Comparison of ENCODE assay signal across 17 cellular contexts in genomic region chr1:172277989-172278388, GRCh38.
DNase-seq lines count a peak whose midpoint lies in the region; ATAC-seq, FAIRE-seq and TF ChIP-seq lines count a peak whose summit lies in the region.
"Had no signal": no experiment of that assay in that cellular context is flagged by ENCODE, and none has a peak within 500 bp of the region (broad histone marks: within the 10 kb centered on the region; RNA-seq: fewer than 3 reads in every experiment).

No MANE protein-coding gene starts in this region.

- peak overlapping the region; percentile 7 for H3K4me2 ChIP-seq in osteoblast (ENCODE audit: insufficient read depth, low read length)

- H3K27ac ChIP-seq in HUES64 (ENCODE audit: low read depth, low read length) (peak overlapping the region; percentile 37; the same call in 1 of the 2 replicates), esophagus muscularis mucosa (replicated peaks in 1 of 4) (peak overlapping the region; percentile 32 to 54 (median 42)), osteoblast (ENCODE audit: low read depth, low read length) (peak overlapping the region; percentile 46)
- H3K27ac ChIP-seq: C4-2B had no signal

- CTCF ChIA-PET in MCF 10A (lab: Yijun Ruan, JAX) = interaction anchor here (1.0 kb wide), 1 partner anchor 117 kb away, joined by 5 read pairs; no protein-coding TSS in a partner anchor

- H2AFZ ChIP-seq in osteoblast (ENCODE audit: low read length) = no peak overlapping the region

- ATAC-seq in HG02970 (IDR thresholded peaks at IDR 0.05; ENCODE audit: low FRiP score, unreplicated experiment) (no peak), GM19452 (IDR thresholded peaks at IDR 0.05; ENCODE audit: unreplicated experiment) (no peak)

- intact Hi-C loops in esophagus muscularis mucosa (cut with DNase I) = no loop called here
- intact Hi-C loops in activated T-helper 2 cell treated with anti-CD3 and anti-CD28 coated beads, Interferon-gamma antibody, Interleukin-2, Interleukin-4, amounts not matched to agents 10 μg/mL and 5 μg/mL and 100 μg/mL, durations not matched to agents 14 hours and 24 hours and 36 hours (cut with micrococcal nuclease) = loop anchor here (10.0 kb wide), 2 partner anchors 123 to 417 kb away; no protein-coding TSS in a partner anchor
- intact Hi-C loops in MCF 10A (cut with micrococcal nuclease) = no loop called here

- no peaks in the 10 kb centered on the region for H4K20me1 ChIP-seq in osteoblast (ENCODE audit: insufficient read depth, low read length)

- H3K9me3 ChIP-seq in HUES64 (ENCODE audit: insufficient read depth, low read depth, low read length) = no peaks in the 10 kb centered on the region
- H3K9me3 ChIP-seq in esophagus muscularis mucosa = no peaks in the 10 kb centered on the region
- no peaks in the 10 kb centered on the region for H3K9me3 ChIP-seq in osteoblast (ENCODE audit: low read depth, low read length)

- TF ChIP-seq EP300 in esophagus muscularis mucosa (IDR thresholded peaks at IDR 0.05) = no peak

- TF ChIP-seq POLR2A in esophagus muscularis mucosa (IDR thresholded peaks at IDR 0.05; ENCODE audit: low read depth) = no peak

- H3K79me2 ChIP-seq in osteoblast (ENCODE audit: insufficient read depth, low read length) = no peaks in the 10 kb centered on the region

- no peak for TF ChIP-seq CTCF in esophagus muscularis mucosa (IDR thresholded peaks at IDR 0.05)
- no peak for TF ChIP-seq CTCF in osteoblast (IDR thresholded peaks at IDR 0.05; ENCODE audit: extremely low read depth, low read depth, low read length)
- no peak for TF ChIP-seq CTCF in MCF 10A (IDR thresholded peaks at IDR 0.05; ENCODE audit: unreplicated experiment)

- no peak overlapping the region for H3K9ac ChIP-seq in HUES64 (ENCODE audit: low read depth, low read length)

- POLR2A ChIA-PET in MCF 10A (lab: Yijun Ruan, JAX) = interaction anchor here (0.6 to 1.2 kb wide), 4 partner anchors 9 to 951 kb away, joined by 3 to 5 read pairs (median 3); no protein-coding TSS in a partner anchor

- DNase-seq in esophagus muscularis mucosa (ENCODE audit: extremely low spot score) (no peak), osteoblast (ENCODE audit: insufficient read length, low spot score, missing footprints) (no peak), MCF 10A (ENCODE audit: unreplicated experiment) (no peak)
- DNase-seq in activated T-helper 2 cell treated with anti-CD3 and anti-CD28 coated beads, Interferon-gamma antibody, Interleukin-2, Interleukin-4, amounts not matched to agents 10 μg/mL and 5 μg/mL and 100 μg/mL, durations not matched to agents 14 hours and 24 hours and 36 hours (ENCODE audit: low spot score) = no peak
- DNase-seq: 8988T; COR-L47; NCI-H1436; NCI-H2029 treated with DMSO at 0.1 percent for 48 hours; NCI-H526 treated with DMSO at 0.1 percent for 48 hours; NK-92 treated with Interleukin-12 subunit alpha and Interleukin-12 subunit beta, amount 100 ng/mL, for 24 hours; OCI-M1 had no signal

- H3K4me1 ChIP-seq in HUES64 (ENCODE audit: insufficient read depth, low read length) (peaks cover 26% of the 10 kb centered on the region), esophagus muscularis mucosa (peaks cover 0 to 12% (median 8%) of the 10 kb centered on the region in 4 donors), osteoblast (ENCODE audit: insufficient read depth, low read length) (peaks cover 29% of the 10 kb centered on the region)

- H3K36me3 ChIP-seq in HUES64 (ENCODE audit: insufficient read depth, low read length) (no peaks in the 10 kb centered on the region), esophagus muscularis mucosa (no peaks in the 10 kb centered on the region), osteoblast (ENCODE audit: insufficient read depth, low read length) (no peaks in the 10 kb centered on the region)

- no TSS peak for BruUV-seq in MCF 10A (replicated peaks; lab: Mats Ljungman, UMichigan)

- no peaks in the 10 kb centered on the region for H3K36me3 Mint-ChIP-seq in activated T-helper 2 cell treated with anti-CD3 and anti-CD28 coated beads, Interferon-gamma antibody, Interleukin-2, Interleukin-4, amounts not matched to agents 10 μg/mL and 5 μg/mL and 100 μg/mL, durations not matched to agents 14 hours and 24 hours and 36 hours (ENCODE audit: low read depth)
- H3K36me3 Mint-ChIP-seq in MCF 10A (ENCODE audit: insufficient read depth, unreplicated experiment) = no peaks in the 10 kb centered on the region

- H3K4me1 Mint-ChIP-seq in activated T-helper 2 cell treated with anti-CD3 and anti-CD28 coated beads, Interferon-gamma antibody, Interleukin-2, Interleukin-4, amounts not matched to agents 10 μg/mL and 5 μg/mL and 100 μg/mL, durations not matched to agents 14 hours and 24 hours and 36 hours (ENCODE audit: low read depth) = peaks cover 35% of the 10 kb centered on the region
- peaks cover 19% of the 10 kb centered on the region for H3K4me1 Mint-ChIP-seq in MCF 10A (ENCODE audit: insufficient read depth, unreplicated experiment)

- no peak overlapping the region for H3K27ac Mint-ChIP-seq in activated T-helper 2 cell treated with anti-CD3 and anti-CD28 coated beads, Interferon-gamma antibody, Interleukin-2, Interleukin-4, amounts not matched to agents 10 μg/mL and 5 μg/mL and 100 μg/mL, durations not matched to agents 14 hours and 24 hours and 36 hours
- H3K27ac Mint-ChIP-seq in MCF 10A (ENCODE audit: low read depth, unreplicated experiment) = no peak overlapping the region

- H3K4me3 ChIP-seq in HUES64 (ENCODE audit: low read length) = no peak overlapping the region
- H3K4me3 ChIP-seq in esophagus muscularis mucosa = no peak overlapping the region
- no peak overlapping the region for H3K4me3 ChIP-seq in osteoblast (ENCODE audit: insufficient read depth, low read length)

- FAIRE-seq in A204.1 (lab: Jason Lieb, UNC) = peak; percentile 30
- FAIRE-seq: GM19239 had no signal

- H3K4me3 Mint-ChIP-seq in activated T-helper 2 cell treated with anti-CD3 and anti-CD28 coated beads, Interferon-gamma antibody, Interleukin-2, Interleukin-4, amounts not matched to agents 10 μg/mL and 5 μg/mL and 100 μg/mL, durations not matched to agents 14 hours and 24 hours and 36 hours (ENCODE audit: low read depth) = no peak overlapping the region
- H3K4me3 Mint-ChIP-seq in MCF 10A (ENCODE audit: unreplicated experiment) = no peak overlapping the region

- H3K27me3 Mint-ChIP-seq in activated T-helper 2 cell treated with anti-CD3 and anti-CD28 coated beads, Interferon-gamma antibody, Interleukin-2, Interleukin-4, amounts not matched to agents 10 μg/mL and 5 μg/mL and 100 μg/mL, durations not matched to agents 14 hours and 24 hours and 36 hours (ENCODE audit: low read depth) = no peaks in the 10 kb centered on the region
- no peaks in the 10 kb centered on the region for H3K27me3 Mint-ChIP-seq in MCF 10A (ENCODE audit: insufficient read depth, unreplicated experiment)

- H3K9me3 Mint-ChIP-seq in activated T-helper 2 cell treated with anti-CD3 and anti-CD28 coated beads, Interferon-gamma antibody, Interleukin-2, Interleukin-4, amounts not matched to agents 10 μg/mL and 5 μg/mL and 100 μg/mL, durations not matched to agents 14 hours and 24 hours and 36 hours = no peaks in the 10 kb centered on the region
- H3K9me3 Mint-ChIP-seq in MCF 10A (ENCODE audit: unreplicated experiment) = no peaks in the 10 kb centered on the region

- WGBS in HUES64 = 100% methylated on average over 1 of the region's 1 CpG
- 92% methylated on average over 1 of the region's 1 CpG for WGBS in esophagus muscularis mucosa

- H3K27me3 ChIP-seq in HUES64 (ENCODE audit: insufficient read depth, low read length) (no peaks in the 10 kb centered on the region), esophagus muscularis mucosa (no peaks in the 10 kb centered on the region), osteoblast (ENCODE audit: insufficient read depth, low read length) (no peaks in the 10 kb centered on the region)
